11 cellular contexts compared by ENCODE assay signal in genomic region chr1:205374205-205375078, GRCh38. TPM values are rescaled to one million over a fixed set of nuclear protein-coding genes. Genes with fewer than 3 reads are reported as not detected.
A peak's percentile ranks its signal among the peaks of the same experiment; 100 is the strongest.
DNase-seq lines count a peak whose midpoint lies in the region; ATAC-seq, FAIRE-seq and TF ChIP-seq lines count a peak whose summit lies in the region.
"Had no signal": no experiment of that assay in that cellular context is flagged by ENCODE, and none has a peak within 500 bp of the region (broad histone marks: within the 10 kb centered on the region; RNA-seq: fewer than 3 reads in every experiment).

No MANE protein-coding gene starts in this region.

- H3K4me3 ChIP-seq in GM23248 (peak overlapping the region; percentile 44), Panc1 (ENCODE audit: low read depth in 2 of 2, low read length in 2 of 2) (no peak overlapping the region), endothelial cell of umbilical vein (replicated peaks in 1 of 3; ENCODE audit: insufficient read depth in 1 of 3, low read depth in 1 of 3, low read length in 3 of 3) (no peak overlapping the region), MM.1S (ENCODE audit: low read length) (no peak overlapping the region)
- H3K4me3 ChIP-seq: gastrocnemius medialis had no signal

- no peaks in the 10 kb centered on the region for H3K9me1 ChIP-seq in endothelial cell of umbilical vein (replicated peaks; ENCODE audit: control insufficient read depth, extremely low read depth, insufficient read depth, low read length)

- no peaks in the 10 kb centered on the region for H3K9me3 ChIP-seq in GM23248 (ENCODE audit: low read depth)
- H3K9me3 ChIP-seq in Panc1 (ENCODE audit: control insufficient read depth, insufficient read depth, low read depth, low read length), result no peaks in the 10 kb centered on the region
- H3K9me3 ChIP-seq in endothelial cell of umbilical vein (replicated peaks; ENCODE audit: control insufficient read depth, insufficient read depth, low read length), result no peaks in the 10 kb centered on the region
- no peaks in the 10 kb centered on the region for H3K9me3 ChIP-seq in MM.1S (replicated peaks; ENCODE audit: insufficient read depth, low read length)
- H3K9me3 ChIP-seq: gastrocnemius medialis had no signal

- H3K27ac ChIP-seq in GM23248 (peak overlapping the region; percentile 67), Panc1 (ENCODE audit: low read length) (no peak overlapping the region), endothelial cell of umbilical vein (ENCODE audit: insufficient read depth, low read depth, low read length) (no peak overlapping the region), MM.1S (ENCODE audit: low read length) (no peak overlapping the region)
- H3K27ac ChIP-seq: gastrocnemius medialis had no signal

- H4K20me1 ChIP-seq in GM23248 (ENCODE audit: insufficient read depth) (no peaks in the 10 kb centered on the region), endothelial cell of umbilical vein (replicated peaks; ENCODE audit: control insufficient read depth, extremely low read depth, insufficient read depth, low read length) (no peaks in the 10 kb centered on the region), MM.1S (ENCODE audit: insufficient read depth, low read length) (no peaks in the 10 kb centered on the region)

- POLR2A ChIA-PET in Panc1 (lab: Charles Lee) (no interaction called here), endothelial cell of umbilical vein (lab: Charles Lee) (no interaction called here)

- no peaks in the 10 kb centered on the region for H3K9me3 Mint-ChIP-seq in effector memory CD8-positive, alpha-beta T cell
- no peaks in the 10 kb centered on the region for H3K9me3 Mint-ChIP-seq in endothelial cell (ENCODE audit: unreplicated experiment)
- no peaks in the 10 kb centered on the region for H3K9me3 Mint-ChIP-seq in natural killer cell

- H3K4me2 ChIP-seq in GM23248 (ENCODE audit: unreplicated experiment) (peak overlapping the region; percentile 75), endothelial cell of umbilical vein (ENCODE audit: insufficient read depth, low read length) (no peak overlapping the region), MM.1S (ENCODE audit: low read depth, low read length) (no peak overlapping the region)

- H3K27me3 ChIP-seq in GM23248 (replicated peaks; ENCODE audit: insufficient read depth), result no peaks in the 10 kb centered on the region
- 0 out of 2 replicates have a peak, but pooled peaks cover 2% of the 10 kb centered on the region for H3K27me3 ChIP-seq in Panc1 (ENCODE audit: control insufficient read depth, insufficient read depth, low read length)
- H3K27me3 ChIP-seq in endothelial cell of umbilical vein (ENCODE audit: control insufficient read depth in 2 of 2, insufficient read depth in 2 of 2, low read length in 2 of 2), result peaks cover 39% of the 10 kb centered on the region in 2 experiments
- H3K27me3 ChIP-seq in MM.1S (replicated peaks; ENCODE audit: insufficient read depth, low read length), result no peaks in the 10 kb centered on the region

- H3K4me1 ChIP-seq in GM23248 (ENCODE audit: insufficient read depth) (peaks cover 54% of the 10 kb centered on the region), Panc1 (ENCODE audit: control insufficient read depth, insufficient read depth, low read length) (no peaks in the 10 kb centered on the region), endothelial cell of umbilical vein (ENCODE audit: control insufficient read depth, extremely low read depth, insufficient read depth, low read length) (no peaks in the 10 kb centered on the region), MM.1S (ENCODE audit: low read length) (peaks cover 10% of the 10 kb centered on the region)
- H3K4me1 ChIP-seq: gastrocnemius medialis had no signal

- peaks cover 76 to 77% of the 10 kb centered on the region in 2 donors for H3K27me3 Mint-ChIP-seq in effector memory CD8-positive, alpha-beta T cell
- peaks cover 1% of the 10 kb centered on the region for H3K27me3 Mint-ChIP-seq in endothelial cell (ENCODE audit: unreplicated experiment)
- peaks cover 35 to 66% of the 10 kb centered on the region in 2 donors for H3K27me3 Mint-ChIP-seq in natural killer cell (ENCODE audit: low read depth in 2 of 2)

- BruUV-seq in Panc1 (replicated peaks; lab: Mats Ljungman, UMichigan) (no TSS peak), endothelial cell of umbilical vein (replicated peaks; lab: Mats Ljungman, UMichigan) (no TSS peak)

- H3F3A ChIP-seq in GM23248 (ENCODE audit: insufficient read depth), result peaks cover 52% of the 10 kb centered on the region
- no peaks in the 10 kb centered on the region for H3F3A ChIP-seq in MM.1S (ENCODE audit: insufficient read depth, low read length)

- in situ Hi-C loops in GM23248 (cut with MboI) (no loop called here), Panc1 (cut with HindIII; ENCODE audit: low pct_unique_long_range_greater_than_20kb, low sequenced_read_pairs) (no loop called here)

- ATAC-seq in Panc1 (peak; percentile 62), natural killer cell (no peak)
- ATAC-seq in effector memory CD8-positive, alpha-beta T cell (replicated peaks), result no peak
- ATAC-seq: gastrocnemius medialis had no signal

- H2AFZ ChIP-seq in GM23248 (no peak overlapping the region), endothelial cell of umbilical vein (ENCODE audit: low read depth, low read length) (no peak overlapping the region), MM.1S (ENCODE audit: low read length) (no peak overlapping the region)

- intact Hi-C loops in Panc1 (cut with micrococcal nuclease; ENCODE audit: unreplicated experiment) (no loop called here), endothelial cell of umbilical vein (cut with micrococcal nuclease) (no loop called here), natural killer cell (cut with micrococcal nuclease) (no loop called here)

- dilution Hi-C loops in endothelial cell of umbilical vein (cut with MboI; ENCODE audit: extremely low pct_ligation_motif_present, low sequenced_read_pairs), result no loop called here

- WGBS in GM23248 (ENCODE audit: low coverage in 1 of 2, low lambda C conversion rate in 2 of 2, missing lambda C conversion rate in 2 of 2), 2 experiments, result 14 to 15% methylated on average over 10 of the region's 10 CpGs

- no peak for FAIRE-seq in endothelial cell of umbilical vein (lab: Jason Lieb, UNC)

- CTCF ChIA-PET in Panc1 (lab: Charles Lee), result interaction anchor here (0.6 kb wide), 1 partner anchor 183 kb away, joined by 7 read pairs; no protein-coding TSS in a partner anchor
- CTCF ChIA-PET in endothelial cell of umbilical vein (lab: Charles Lee), result interaction anchor here (3.9 kb wide), 1 partner anchor 21 kb away, joined by 17 read pairs; no protein-coding TSS in a partner anchor

- no peaks in the 10 kb centered on the region for H3K9me2 ChIP-seq in GM23248 (ENCODE audit: insufficient read depth)
- H3K9me2 ChIP-seq in MM.1S (replicated peaks; ENCODE audit: insufficient read depth, low read length), result no peaks in the 10 kb centered on the region

- TF ChIP-seq POLR2A in endothelial cell of umbilical vein (IDR thresholded peaks at IDR 0.05; ENCODE audit: low read depth, low read length), result no peak

- DNase-seq in GM23248 (peak; percentile 90), Panc1 (ENCODE audit: low read depth, low spot score) (no peak), endothelial cell of umbilical vein (ENCODE audit: low read depth, low spot score) (no peak), renal cortical epithelial cell (ENCODE audit: low read depth) (peak; percentile 62), MM.1S (no peak), endothelial cell (ENCODE audit: low spot score) (no peak), natural killer cell (no peak)
- DNase-seq in effector memory CD8-positive, alpha-beta T cell, result no peak
- DNase-seq: activated gamma-delta T cell treated with Interleukin-2 at 50 U/mL for 16 hours, gastrocnemius medialis, NCI-H446 treated with DMSO at 0.1 percent for 48 hours had no signal

- H3K4me3 Mint-ChIP-seq in effector memory CD8-positive, alpha-beta T cell, result no peak overlapping the region
- H3K4me3 Mint-ChIP-seq in endothelial cell (ENCODE audit: unreplicated experiment) (no peak overlapping the region), natural killer cell (no peak overlapping the region)

- H3K36me3 ChIP-seq in GM23248 (ENCODE audit: low read depth) (no peaks in the 10 kb centered on the region), Panc1 (ENCODE audit: control insufficient read depth, insufficient read depth, low read length) (no peaks in the 10 kb centered on the region), endothelial cell of umbilical vein (ENCODE audit: control insufficient read depth in 2 of 2, extremely low read depth in 1 of 2, insufficient read depth in 2 of 2, low read length in 2 of 2) (no peaks in the 10 kb centered on the region), MM.1S (replicated peaks; ENCODE audit: insufficient read depth, low read length) (no peaks in the 10 kb centered on the region)
- H3K36me3 ChIP-seq: gastrocnemius medialis had no signal

- peak overlapping the region; percentile 17; the same call in 1 of the 2 replicates for H3K9ac ChIP-seq in GM23248
- no peak overlapping the region for H3K9ac ChIP-seq in endothelial cell of umbilical vein (replicated peaks; ENCODE audit: extremely low read depth, insufficient read depth, low read length)
- no peak overlapping the region for H3K9ac ChIP-seq in MM.1S (ENCODE audit: low read length)

- H3K4me1 Mint-ChIP-seq in effector memory CD8-positive, alpha-beta T cell (ENCODE audit: low read depth in 2 of 2), result peaks cover 9 to 10% of the 10 kb centered on the region in 2 donors
- H3K4me1 Mint-ChIP-seq in endothelial cell (ENCODE audit: unreplicated experiment) (peaks cover 20% of the 10 kb centered on the region), natural killer cell (peaks cover 0 to 6% of the 10 kb centered on the region in 2 donors)

- H3K27ac Mint-ChIP-seq in effector memory CD8-positive, alpha-beta T cell, result no peak overlapping the region
- no peak overlapping the region for H3K27ac Mint-ChIP-seq in endothelial cell (ENCODE audit: unreplicated experiment)
- H3K27ac Mint-ChIP-seq in natural killer cell, result no peak overlapping the region

- TF ChIP-seq CTCF in Panc1 (IDR thresholded peaks at IDR 0.05) (no peak), endothelial cell of umbilical vein (IDR thresholded peaks at IDR 0.05; ENCODE audit: extremely low read depth in 1 of 2, insufficient read depth in 1 of 2, low read depth in 1 of 2, low read length in 2 of 2) (no peak), MM.1S (IDR thresholded peaks at IDR 0.05; ENCODE audit: low read length) (no peak), endothelial cell (IDR thresholded peaks at IDR 0.05; ENCODE audit: unreplicated experiment) (no peak), natural killer cell (IDR thresholded peaks at IDR 0.05) (no peak)

- H3K79me2 ChIP-seq in GM23248 (ENCODE audit: insufficient read depth) (no peaks in the 10 kb centered on the region), endothelial cell of umbilical vein (ENCODE audit: control insufficient read depth, insufficient read depth, low read length) (no peaks in the 10 kb centered on the region), MM.1S (ENCODE audit: low read length) (no peaks in the 10 kb centered on the region)

- H3K36me3 Mint-ChIP-seq in effector memory CD8-positive, alpha-beta T cell (ENCODE audit: insufficient read depth), result no peaks in the 10 kb centered on the region
- H3K36me3 Mint-ChIP-seq in endothelial cell (ENCODE audit: low read depth, unreplicated experiment), result no peaks in the 10 kb centered on the region
- no peaks in the 10 kb centered on the region for H3K36me3 Mint-ChIP-seq in natural killer cell

RNA-seq across cellular contexts. Expression of gene KLHDC8A, which starts 17.7 kb away (rescaled TPM):
- total RNA-seq in GM23248 (2014; rRNA removed; shearing (Covaris generic)), result not detected in 2 replicates
- polyA plus RNA-seq in GM23248 (2016; fragmentation: Nextera tagmentation; extraction: Ambion mirVana) (0.08 TPM in 1 of 2 replicates, not detected in the other), endothelial cell of umbilical vein (not detected in 2 replicates)
- total RNA-seq in Panc1 (2021; ENCODE audit: unreplicated experiment) (0.31 TPM), endothelial cell of umbilical vein (not detected in 2 replicates), renal cortical epithelial cell (0.17 TPM in 1 of 2 replicates, not detected in the other), endothelial cell (ENCODE audit: unreplicated experiment) (1.5 TPM), natural killer cell (not detected)
- polyA plus RNA-seq in Panc1 (2012; ENCODE audit: insufficient read length), result not detected
- polyA plus RNA-seq in endothelial cell of umbilical vein (2011; cell fraction: cytosol; rRNA removed), result not detected in 2 replicates
- not detected in 2 replicates for polyA plus RNA-seq in endothelial cell of umbilical vein (2011; cell fraction: nucleus; rRNA removed)
- not detected in 2 replicates for polyA plus RNA-seq in endothelial cell of umbilical vein (2012)
- polyA minus RNA-seq in endothelial cell of umbilical vein, result not detected in 2 replicates
- not detected for polyA minus RNA-seq in endothelial cell of umbilical vein (2011; cell fraction: cytosol; rRNA and poly(A)+ RNA removed)
- not detected in 2 replicates for polyA minus RNA-seq in endothelial cell of umbilical vein (2011; cell fraction: nucleus; rRNA and poly(A)+ RNA removed)
- total RNA-seq: gastrocnemius medialis had no signal

RNA-seq across cellular contexts. Expression of gene LEMD1, which starts 47.4 kb away (rescaled TPM):
- not detected in 2 replicates for total RNA-seq in GM23248 (2014; rRNA removed; shearing (Covaris generic))
- polyA plus RNA-seq in GM23248 (2016; fragmentation: Nextera tagmentation; extraction: Ambion mirVana) (not detected in 2 replicates), endothelial cell of umbilical vein (not detected in 2 replicates)
- total RNA-seq in Panc1 (2021; ENCODE audit: unreplicated experiment) (not detected), endothelial cell of umbilical vein (not detected in 2 replicates), renal cortical epithelial cell (0.70 and 4.0 TPM in 2 replicates), endothelial cell (ENCODE audit: unreplicated experiment) (3.0 TPM), natural killer cell (not detected)
- not detected for polyA plus RNA-seq in Panc1 (2012; ENCODE audit: insufficient read length)
- not detected in 2 replicates for polyA plus RNA-seq in endothelial cell of umbilical vein (2011; cell fraction: cytosol; rRNA removed)
- polyA plus RNA-seq in endothelial cell of umbilical vein (2011; cell fraction: nucleus; rRNA removed), result not detected in 2 replicates
- not detected in 2 replicates for polyA plus RNA-seq in endothelial cell of umbilical vein (2012)
- not detected in 2 replicates for polyA minus RNA-seq in endothelial cell of umbilical vein
- not detected for polyA minus RNA-seq in endothelial cell of umbilical vein (2011; cell fraction: cytosol; rRNA and poly(A)+ RNA removed)
- not detected in 2 replicates for polyA minus RNA-seq in endothelial cell of umbilical vein (2011; cell fraction: nucleus; rRNA and poly(A)+ RNA removed)
- total RNA-seq: gastrocnemius medialis had no signal

RNA-seq across cellular contexts. Expression of gene NUAK2, which starts 52.9 kb away (rescaled TPM):
- 3.0 and 4.4 TPM in 2 replicates for total RNA-seq in GM23248 (2014; rRNA removed; shearing (Covaris generic))
- polyA plus RNA-seq in GM23248 (2016; fragmentation: Nextera tagmentation; extraction: Ambion mirVana), result 3.7 and 3.8 TPM in 2 replicates
- total RNA-seq in Panc1 (2021; ENCODE audit: unreplicated experiment), result 17.4 TPM
- polyA plus RNA-seq in Panc1 (2012; ENCODE audit: insufficient read length), result 8.8 TPM
- total RNA-seq in endothelial cell of umbilical vein, result 2.3 and 2.5 TPM in 2 replicates
- 1.5 and 1.8 TPM in 2 replicates for polyA plus RNA-seq in endothelial cell of umbilical vein
- polyA plus RNA-seq in endothelial cell of umbilical vein (2011; cell fraction: cytosol; rRNA removed), result 1.1 and 1.3 TPM in 2 replicates
- polyA plus RNA-seq in endothelial cell of umbilical vein (2011; cell fraction: nucleus; rRNA removed), result 1.5 and 1.6 TPM in 2 replicates
- polyA plus RNA-seq in endothelial cell of umbilical vein (2012), result 1.3 and 1.4 TPM in 2 replicates
- 2.1 and 2.2 TPM in 2 replicates for polyA minus RNA-seq in endothelial cell of umbilical vein
- polyA minus RNA-seq in endothelial cell of umbilical vein (2011; cell fraction: cytosol; rRNA and poly(A)+ RNA removed), result 7.4 TPM
- 1.8 TPM in 2 replicates for polyA minus RNA-seq in endothelial cell of umbilical vein (2011; cell fraction: nucleus; rRNA and poly(A)+ RNA removed)
- 34.6 and 59.6 TPM in 2 replicates for total RNA-seq in renal cortical epithelial cell
- total RNA-seq in endothelial cell (ENCODE audit: unreplicated experiment), result 3.6 TPM
- 10 to 100 TPM; 17.3 to 21.7 (median 21.5) TPM for total RNA-seq in natural killer cell

Comparison
In these comparisons a context has a peak if more than half of its experiments do, and no peak if none do; other contexts are left out.
1. DNase-seq: peak in GM23248 (single experiment) and renal cortical epithelial cell (single experiment); none in Panc1 (single experiment), endothelial cell of umbilical vein (single experiment), MM.1S (single experiment), effector memory CD8-positive, alpha-beta T cell (0 of 3), endothelial cell (single experiment) and natural killer cell (single experiment).